Comparison of ENCODE assay signal across 23 cellular contexts in the genomic region with DNA sequence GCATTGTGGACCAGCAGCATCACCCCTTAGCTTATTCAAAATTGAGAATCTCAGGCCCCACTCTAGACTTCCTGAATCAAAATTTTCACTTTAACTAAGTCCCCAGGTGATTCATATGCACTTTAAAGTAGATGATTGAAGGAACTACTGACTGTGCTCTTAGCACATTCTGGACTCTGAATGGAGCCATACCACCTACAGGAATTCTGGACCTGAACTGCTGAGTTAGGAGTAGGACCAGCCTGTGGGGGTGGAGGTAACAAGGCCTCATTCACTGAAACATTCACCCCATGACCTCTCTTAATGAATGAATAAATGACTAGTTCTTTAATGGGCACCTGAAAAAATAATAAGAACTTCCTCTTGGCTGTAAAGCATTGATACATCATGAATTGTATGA. TPM values are rescaled to one million over a fixed set of nuclear protein-coding genes. Genes with fewer than 3 reads are reported as not detected.
A peak's percentile ranks its signal among the peaks of the same experiment; 100 is the strongest.
DNase-seq lines count a peak whose midpoint lies in the region; ATAC-seq and TF ChIP-seq lines count a peak whose summit lies in the region.
"Had no signal": no experiment of that assay in that cellular context is flagged by ENCODE, and none has a peak within 500 bp of the region (broad histone marks: within the 10 kb centered on the region; RNA-seq: fewer than 3 reads in every experiment).

No MANE protein-coding gene starts in this region.

- peak overlapping the region; percentile 32 for H3K27ac Mint-ChIP-seq in stimulated activated memory B cell treated with anti-CD40 and anti-IgM and Interleukin-4, amounts not matched to agents 10 μg/mL and 1 μg/mL and 100 μg/mL, for 72 hours
- no peak overlapping the region for H3K27ac Mint-ChIP-seq in activated T-cell treated with anti-CD3 and anti-CD28 coated beads, Interleukin-2, amount 50 U/mL, for 24 hours
- H3K27ac Mint-ChIP-seq: nephron; T-helper 1 cell treated with Interleukin-12 subunit alpha and Interleukin-12 subunit beta and Interleukin-4 antibody, amounts not matched to agents 30 μg/mL and 1 μg/mL, for 36 hours had no signal

- TF ChIP-seq CTCF in right atrium auricular region (IDR thresholded peaks at IDR 0.05) (no peak), foreskin keratinocyte (conservative IDR thresholded peaks at IDR 0.05) (no peak)

- intact Hi-C loops in left cardiac atrium (cut with DNase I): no loop called here

- H3K36me3 Mint-ChIP-seq in stimulated activated memory B cell treated with anti-CD40 and anti-IgM and Interleukin-4, amounts not matched to agents 10 μg/mL and 1 μg/mL and 100 μg/mL, for 72 hours: peaks cover 9% of the 10 kb centered on the region
- H3K36me3 Mint-ChIP-seq in activated T-cell treated with anti-CD3 and anti-CD28 coated beads, Interleukin-2, amount 50 U/mL, for 24 hours (ENCODE audit: low read depth): no peaks in the 10 kb centered on the region
- H3K36me3 Mint-ChIP-seq: IgD-negative memory B cell had no signal

- peaks cover 100% of the 10 kb centered on the region for H3K36me3 ChIP-seq in right atrium auricular region
- H3K36me3 ChIP-seq: HAP-1 had no signal

- H3K9me3 ChIP-seq in right atrium auricular region: no peaks in the 10 kb centered on the region
- H3K9me3 ChIP-seq: A549, HAP-1 had no signal

- peaks cover 5% of the 10 kb centered on the region for H3K4me1 Mint-ChIP-seq in stimulated activated memory B cell treated with anti-CD40 and anti-IgM and Interleukin-4, amounts not matched to agents 10 μg/mL and 1 μg/mL and 100 μg/mL, for 72 hours
- H3K4me1 Mint-ChIP-seq in activated T-cell treated with anti-CD3 and anti-CD28 coated beads, Interleukin-2, amount 50 U/mL, for 24 hours (ENCODE audit: low read depth): no peaks in the 10 kb centered on the region
- H3K4me1 Mint-ChIP-seq: nephron had no signal

- H3K27me3 ChIP-seq in right atrium auricular region (no peaks in the 10 kb centered on the region), layer of hippocampus (ENCODE audit: control insufficient read depth, insufficient read depth, low read length) (no peaks in the 10 kb centered on the region), foreskin keratinocyte (no peaks in the 10 kb centered on the region)

- H3K9me3 Mint-ChIP-seq in stimulated activated memory B cell treated with anti-CD40 and anti-IgM and Interleukin-4, amounts not matched to agents 10 μg/mL and 1 μg/mL and 100 μg/mL, for 72 hours: no peaks in the 10 kb centered on the region
- no peaks in the 10 kb centered on the region for H3K9me3 Mint-ChIP-seq in activated T-cell treated with anti-CD3 and anti-CD28 coated beads, Interleukin-2, amount 50 U/mL, for 24 hours
- H3K9me3 Mint-ChIP-seq: nephron; T-helper 1 cell treated with Interleukin-12 subunit alpha and Interleukin-12 subunit beta and Interleukin-4 antibody, amounts not matched to agents 30 μg/mL and 1 μg/mL, for 36 hours had no signal

- H3K27ac ChIP-seq in right atrium auricular region (peak overlapping the region; percentile 48 to 100), layer of hippocampus (ENCODE audit: low read depth, low read length) (peak overlapping the region; percentile 60), foreskin keratinocyte (no peak overlapping the region)
- H3K27ac ChIP-seq: A549, VCaP had no signal

- H3K4me3 Mint-ChIP-seq in stimulated activated memory B cell treated with anti-CD40 and anti-IgM and Interleukin-4, amounts not matched to agents 10 μg/mL and 1 μg/mL and 100 μg/mL, for 72 hours: no peak overlapping the region
- H3K4me3 Mint-ChIP-seq in activated T-cell treated with anti-CD3 and anti-CD28 coated beads, Interleukin-2, amount 50 U/mL, for 24 hours: no peak overlapping the region
- H3K4me3 Mint-ChIP-seq: IgD-negative memory B cell; nephron; T-helper 1 cell treated with Interleukin-12 subunit alpha and Interleukin-12 subunit beta and Interleukin-4 antibody, amounts not matched to agents 30 μg/mL and 1 μg/mL, for 36 hours had no signal

- H3K4me1 ChIP-seq in right atrium auricular region (peaks cover 0 to 72% of the 10 kb centered on the region in 2 donors), foreskin keratinocyte (no peaks in the 10 kb centered on the region)
- H3K4me1 ChIP-seq: HAP-1 had no signal

- H3K4me3 ChIP-seq in right atrium auricular region: peak overlapping the region; percentile 19 to 97
- H3K4me3 ChIP-seq: A549, HAP-1 had no signal

- no peaks in the 10 kb centered on the region for H3K27me3 Mint-ChIP-seq in stimulated activated memory B cell treated with anti-CD40 and anti-IgM and Interleukin-4, amounts not matched to agents 10 μg/mL and 1 μg/mL and 100 μg/mL, for 72 hours
- H3K27me3 Mint-ChIP-seq in activated T-cell treated with anti-CD3 and anti-CD28 coated beads, Interleukin-2, amount 50 U/mL, for 24 hours: no peaks in the 10 kb centered on the region
- H3K27me3 Mint-ChIP-seq: IgD-negative memory B cell had no signal

- DNase-seq in right atrium auricular region (ENCODE audit: low spot score) (no peak), left cardiac atrium (no peak), foreskin keratinocyte (no peak), inferior parietal cortex (ENCODE audit: extremely low spot score) (no peak)
- DNase-seq in activated T-cell treated with anti-CD3 and anti-CD28 coated beads, Interleukin-2, amount 50 U/mL, for 24 hours: no peak
- DNase-seq: activated naive CD4-positive, alpha-beta T cell treated with Interleukin-2 at 50 U/mL for 16 hours; C1 segment of cervical spinal cord; cortex of kidney; mesenchymal stem cell; NCI-H187 treated with DMSO at 0.1 percent for 48 hours; NCI-H524; SIG-M5; stimulated activated CD4-positive, alpha-beta T cell treated with anti-CD3 and anti-CD28 coated beads, Interleukin-15, amount 100 ng/mL, for 24 hours; stimulated activated naive CD4-positive, alpha-beta T cell treated with Interleukin-2 at 50 U/mL for 16 hours had no signal

- ATAC-seq in left cardiac atrium: no peak
- no peak for ATAC-seq in stimulated activated memory B cell treated with anti-CD40 and anti-IgM and Interleukin-4, amounts not matched to agents 10 μg/mL and 1 μg/mL and 100 μg/mL, for 72 hours
- ATAC-seq in HG02571 (IDR thresholded peaks at IDR 0.05; ENCODE audit: unreplicated experiment): no peak
- ATAC-seq in foreskin keratinocyte: no peak
- ATAC-seq: A549 had no signal

RNA-seq across cellular contexts. Expression of gene PDK4, which starts 7.3 kb away (rescaled TPM):
- total RNA-seq in right atrium auricular region (100 to 1,000 TPM; 337 to 712 TPM), left cardiac atrium (100 to 1,000 TPM; 129 to 528 TPM), foreskin keratinocyte (not detected in 2 replicates)
- polyA plus RNA-seq in foreskin keratinocyte: not detected in 2 replicates
- polyA plus RNA-seq: IgD-negative memory B cell had no signal

Comparison
In these comparisons a context has a peak if more than half of its experiments do, and no peak if none do; other contexts are left out.
1. RNA of gene PDK4, which starts 7.3 kb away (total RNA-seq): 337 to 712 TPM in right atrium auricular region and 129 to 528 TPM in left cardiac atrium; not detected in foreskin keratinocyte; every median in the first group is over 100 times any median in the second.